Comparison of ENCODE assay signal across 5 cellular contexts in genomic region chr1:146926413-146926812, GRCh38. TPM values are rescaled to one million over a fixed set of nuclear protein-coding genes. Genes with fewer than 3 reads are reported as not detected.
A peak's percentile ranks its signal among the peaks of the same experiment; 100 is the strongest.
DNase-seq lines count a peak whose midpoint lies in the region; ATAC-seq, FAIRE-seq and TF ChIP-seq lines count a peak whose summit lies in the region.
"Not testable (repeated sequence)": the region's sequence is repeated elsewhere in the genome, so short reads cannot be mapped to it uniquely, and the experiment has no call there.

No MANE protein-coding gene starts in this region.

- H2AFZ ChIP-seq in K562 (ENCODE audit: low read depth, low read length), result not testable (repeated sequence)

- peak; percentile 51 for ATAC-seq in activated CD8-positive, alpha-beta T cell treated with anti-CD3 and anti-CD28 coated beads, Interleukin-2, amount 10 ng/mL, durations not matched to agents 7 days and 5 days
- ATAC-seq in K562 (peak; percentile 44), left lobe of liver (peak; percentile 24)
- ATAC-seq in stimulated activated naive CD8-positive, alpha-beta T cell treated with anti-CD3 and anti-CD28 coated beads, Interleukin-15, Interleukin-2, amounts not matched to agents 100 U/mL and 50 U/mL, for 24 hours, result peak; percentile 52
- peak; percentile 33 for ATAC-seq in stimulated activated naive CD8-positive, alpha-beta T cell treated with anti-CD3 and anti-CD28 coated beads, Interleukin-15, amount 100 ng/mL, for 72 hours

- not testable (repeated sequence) for H3K4me3 Mint-ChIP-seq in activated CD8-positive, alpha-beta T cell treated with anti-CD3 and anti-CD28 coated beads, Interleukin-2, amount 10 ng/mL, durations not matched to agents 7 days and 5 days; stimulated activated naive CD8-positive, alpha-beta T cell treated with anti-CD3 and anti-CD28 coated beads, Interleukin-15, amount 100 ng/mL, for 72 hours

- BruUV-seq in K562 (replicated peaks; lab: Mats Ljungman, UMichigan), result not testable (repeated sequence)

- not testable (repeated sequence) for H3K27me3 Mint-ChIP-seq in activated CD8-positive, alpha-beta T cell treated with anti-CD3 and anti-CD28 coated beads, Interleukin-2, amount 10 ng/mL, durations not matched to agents 7 days and 5 days (ENCODE audit: low read depth); stimulated activated naive CD8-positive, alpha-beta T cell treated with anti-CD3 and anti-CD28 coated beads, Interleukin-15, amount 100 ng/mL, for 72 hours

- intact Hi-C loops in K562 (cut with micrococcal nuclease), result not testable (repeated sequence)

- in situ Hi-C loops in K562 (cut with MboI), result not testable (repeated sequence)

- not testable (repeated sequence) for TF ChIP-seq RAD21 in K562 (CRISPR knock-in tag; conservative IDR thresholded peaks at IDR 0.05 in 1 of 2, IDR thresholded peaks at IDR 0.05 in 1 of 2)

- H3K27ac ChIP-seq in K562 (ENCODE audit: extremely low read depth, low read depth, low read length), result not testable (repeated sequence)

- H3K9me1 ChIP-seq in K562 (ENCODE audit: control insufficient read depth, insufficient read depth, low read length), result not testable (repeated sequence)

- H4K20me1 ChIP-seq in K562 (replicated peaks; ENCODE audit: control insufficient read depth, insufficient read depth, low read length), result not testable (repeated sequence)

- not testable (repeated sequence) for TF ChIP-seq POLR2A in K562 (conservative IDR thresholded peaks at IDR 0.05)

- not testable (repeated sequence) for TF ChIP-seq EP300 in K562 (IDR thresholded peaks at IDR 0.05; ENCODE audit: low read length)

- H3K79me2 ChIP-seq in K562 (ENCODE audit: control insufficient read depth, insufficient read depth, low read length), result not testable (repeated sequence)

- CTCF ChIA-PET in activated CD8-positive, alpha-beta T cell treated with anti-CD3 and anti-CD28 coated beads, Interleukin-2, amount 10 ng/mL, durations not matched to agents 7 days and 5 days (lab: Charles Lee); K562 (lab: Yijun Ruan, JAX; ENCODE audit: low intra/inter-chr PET ratio): not testable (repeated sequence)

- not testable (repeated sequence) for H3K36me3 ChIP-seq in K562 (ENCODE audit: control insufficient read depth, insufficient read depth, low read length)

- not testable (repeated sequence) for H3K36me3 Mint-ChIP-seq in activated CD8-positive, alpha-beta T cell treated with anti-CD3 and anti-CD28 coated beads, Interleukin-2, amount 10 ng/mL, durations not matched to agents 7 days and 5 days (ENCODE audit: low read depth)

- H3K4me1 Mint-ChIP-seq in activated CD8-positive, alpha-beta T cell treated with anti-CD3 and anti-CD28 coated beads, Interleukin-2, amount 10 ng/mL, durations not matched to agents 7 days and 5 days (ENCODE audit: low read depth); stimulated activated naive CD8-positive, alpha-beta T cell treated with anti-CD3 and anti-CD28 coated beads, Interleukin-15, amount 100 ng/mL, for 72 hours: not testable (repeated sequence)

- not testable (repeated sequence) for H3K9me3 Mint-ChIP-seq in activated CD8-positive, alpha-beta T cell treated with anti-CD3 and anti-CD28 coated beads, Interleukin-2, amount 10 ng/mL, durations not matched to agents 7 days and 5 days (ENCODE audit: insufficient read depth); stimulated activated naive CD8-positive, alpha-beta T cell treated with anti-CD3 and anti-CD28 coated beads, Interleukin-15, amount 100 ng/mL, for 72 hours

- not testable (repeated sequence) for TF ChIP-seq CTCF in K562 (IDR thresholded peaks at IDR 0.05 in 2 of 3, conservative IDR thresholded peaks at IDR 0.05 in 1 of 3; ENCODE audit: insufficient read depth in 2 of 3, low read depth in 1 of 3, low read length in 3 of 3)

- not testable (repeated sequence) for H3K27ac Mint-ChIP-seq in activated CD8-positive, alpha-beta T cell treated with anti-CD3 and anti-CD28 coated beads, Interleukin-2, amount 10 ng/mL, durations not matched to agents 7 days and 5 days; stimulated activated naive CD8-positive, alpha-beta T cell treated with anti-CD3 and anti-CD28 coated beads, Interleukin-15, amount 100 ng/mL, for 72 hours

- WGBS in K562 (ENCODE audit: insufficient coverage, low coverage, missing lambda C conversion rate), result 14% methylated on average over 1 of the region's 2 CpGs

- POLR2A ChIA-PET in activated CD8-positive, alpha-beta T cell treated with anti-CD3 and anti-CD28 coated beads, Interleukin-2, amount 10 ng/mL, durations not matched to agents 7 days and 5 days (lab: Charles Lee); K562 (lab: Yijun Ruan, JAX): not testable (repeated sequence)

- not testable (repeated sequence) for H3K4me1 ChIP-seq in K562 (replicated peaks in 1 of 2; ENCODE audit: control insufficient read depth in 2 of 2, insufficient read depth in 2 of 2, low read length in 2 of 2)

- not testable (repeated sequence) for H3K4me3 ChIP-seq in K562

- H3K9me3 ChIP-seq in K562 (replicated peaks; ENCODE audit: control insufficient read depth, insufficient read depth, low read depth, low read length), result not testable (repeated sequence)

- H3K9ac ChIP-seq in K562 (ENCODE audit: insufficient read depth in 1 of 2, low read depth in 2 of 2, low read length in 2 of 2), result not testable (repeated sequence)

- not testable (repeated sequence) for FAIRE-seq in K562 (lab: Jason Lieb, UNC)

- H3K27me3 ChIP-seq in K562 (ENCODE audit: control insufficient read depth in 2 of 2, insufficient read depth in 2 of 2, low read length in 2 of 2), result not testable (repeated sequence)

- H3K4me2 ChIP-seq in K562 (ENCODE audit: insufficient read depth, low read length), result not testable (repeated sequence)

- DNase-seq in activated CD8-positive, alpha-beta T cell treated with anti-CD3 and anti-CD28 coated beads, Interleukin-2, amount 10 ng/mL, durations not matched to agents 7 days and 5 days; K562 (ENCODE audit: extremely low read depth in 1 of 4, low spot score in 3 of 4); left lobe of liver (ENCODE audit: low spot score); stimulated activated naive CD8-positive, alpha-beta T cell treated with anti-CD3 and anti-CD28 coated beads, Interleukin-15, Interleukin-2, amounts not matched to agents 100 U/mL and 50 U/mL, for 24 hours; stimulated activated naive CD8-positive, alpha-beta T cell treated with anti-CD3 and anti-CD28 coated beads, Interleukin-15, amount 100 ng/mL, for 72 hours: not testable (repeated sequence)

RNA-seq across cellular contexts. Expression of gene NBPF12, which starts 11.7 kb away (rescaled TPM):
- total RNA-seq in activated CD8-positive, alpha-beta T cell treated with anti-CD3 and anti-CD28 coated beads, Interleukin-2, amount 10 ng/mL, durations not matched to agents 7 days and 5 days, result 10 to 100 TPM; 11.3 to 12.1 TPM
- 33.2 and 60.2 TPM in 2 replicates for total RNA-seq in K562 (2011; cell fraction: chromatin; rRNA removed; ENCODE audit: low replicate concordance)
- total RNA-seq in K562 (2011; cell fraction: nucleolus; rRNA removed), result 13.7 and 16.4 TPM in 2 replicates
- 24.0 and 29.4 TPM in 2 replicates for total RNA-seq in K562 (2011; cell fraction: nucleoplasm; rRNA removed)
- total RNA-seq in K562 (2014; rRNA removed), result 5.1 and 7.2 TPM in 2 replicates
- 8.2 and 9.2 TPM in 2 replicates for total RNA-seq in K562 (2014; rRNA removed; fragmentation: Illumina TruSeq; extraction: Trizol)
- total RNA-seq in K562 (2015; rRNA removed; fragmentation: Illumina TruSeq; extraction: Trizol), result 9.0 and 9.1 TPM in 2 replicates
- 5.5 and 6.7 TPM in 2 replicates for total RNA-seq in K562 (2021)
- polyA plus RNA-seq in K562 (2011; rRNA removed), result 12.1 and 14.5 TPM in 2 replicates
- 3.8 and 5.0 TPM in 2 replicates for polyA plus RNA-seq in K562 (2011; cell fraction: cytosol; rRNA removed)
- polyA plus RNA-seq in K562 (2011; cell fraction: nucleus; rRNA removed), result 45.2 and 49.7 TPM in 2 replicates
- polyA plus RNA-seq in K562 (2012), result 7.6 and 9.3 TPM in 2 replicates
- polyA plus RNA-seq in K562 (2014; fragmentation: Illumina TruSeq; extraction: Trizol), result 10.7 and 10.9 TPM in 2 replicates
- 1 to 10 TPM; 2.4 to 3.0 TPM for polyA plus RNA-seq in K562 (2014; fragmentation: Nextera tagmentation; extraction: Ambion mirVana)
- 7.7 and 9.5 TPM in 2 replicates for polyA plus RNA-seq in K562 (2014; rRNA removed)
- polyA minus RNA-seq in K562 (2011; rRNA and poly(A)+ RNA removed), result 9.4 and 10.3 TPM in 2 replicates
- polyA minus RNA-seq in K562 (2011; cell fraction: cytosol; rRNA and poly(A)+ RNA removed), result 3.4 and 3.7 TPM in 2 replicates
- 13.1 and 18.0 TPM in 2 replicates for polyA minus RNA-seq in K562 (2011; cell fraction: nucleus; rRNA and poly(A)+ RNA removed)
- 17.7 TPM for total RNA-seq in left lobe of liver
